ENCODE assay signal across 1 cellular context in genomic region chr11:102452461-102453285, GRCh38.
TF ChIP-seq lines count a peak whose summit lies in the region.

Gene TMEM123, minus strand, starts transcription at chr11:102452765. Its CDS starts 142 bp downstream, at chr11:102452623.

TF ChIP-seq in K562, 482 proteins besides CTCF, POLR2A, EP300 and RAD21 (continued from another document and continues in another):
- no peak for TF ChIP-seq ETS1 (conservative IDR thresholded peaks at IDR 0.05; ENCODE audit: control insufficient read depth, low read depth, low read length)
- no peak for TF ChIP-seq DMBX1 (CRISPR knock-in tag; IDR thresholded peaks at IDR 0.05; ENCODE audit: borderline replicate concordance)
- TF ChIP-seq DIDO1 (tag; IDR thresholded peaks at IDR 0.05; ENCODE audit: low read depth), result no peak
- TF ChIP-seq CBX5 (IDR thresholded peaks at IDR 0.05; ENCODE audit: borderline replicate concordance, low read depth), result no peak
- peak; percentile 64 for TF ChIP-seq SUPT5H (IDR thresholded peaks at IDR 0.05)
- TF ChIP-seq ZNF551 (CRISPR knock-in tag; IDR thresholded peaks at IDR 0.05), result no peak
- TF ChIP-seq ZNF518B (CRISPR knock-in tag; IDR thresholded peaks at IDR 0.05), result no peak
- TF ChIP-seq GATA2 (CRISPR knock-in tag; IDR thresholded peaks at IDR 0.05), result no peak
- TF ChIP-seq RBM14 (IDR thresholded peaks at IDR 0.05; ENCODE audit: borderline replicate concordance, insufficient read depth, low read depth, low read length), result no peak
- peak; percentile 57 for TF ChIP-seq FUS (optimal IDR thresholded peaks at IDR 0.05; ENCODE audit: low read depth, low read length)
- TF ChIP-seq ADNP (tag; IDR thresholded peaks at IDR 0.05), result no peak
- TF ChIP-seq ZNF165 (CRISPR knock-in tag; IDR thresholded peaks at IDR 0.05; ENCODE audit: borderline replicate concordance), result no peak
- TF ChIP-seq NR3C1 (CRISPR knock-in tag; IDR thresholded peaks at IDR 0.05), result no peak; the same call in 1 of the 2 replicates
- no peak for TF ChIP-seq PURB (CRISPR knock-in tag; IDR thresholded peaks at IDR 0.05; ENCODE audit: low read depth)
- TF ChIP-seq TAF9B (IDR thresholded peaks at IDR 0.05; ENCODE audit: partially characterized antibody), result peak; percentile 40
- peak; percentile 58; the same call in 1 of the 2 replicates for TF ChIP-seq LCOR (CRISPR knock-in tag; IDR thresholded peaks at IDR 0.05)
- peak; percentile 69 for TF ChIP-seq BHLHE40 (IDR thresholded peaks at IDR 0.05; ENCODE audit: low read length)
- no peak for TF ChIP-seq FOXA1 (IDR thresholded peaks at IDR 0.05; ENCODE audit: borderline replicate concordance)
- TF ChIP-seq ZNF347 (CRISPR knock-in tag; IDR thresholded peaks at IDR 0.05; ENCODE audit: low read depth), result no peak
- TF ChIP-seq ZNF609 (CRISPR knock-in tag; IDR thresholded peaks at IDR 0.05; ENCODE audit: borderline replicate concordance), result 0 out of 2 replicates have a peak, but pooled peaks have one; percentile 47
- TF ChIP-seq ARHGAP35 (IDR thresholded peaks at IDR 0.05; ENCODE audit: partially characterized antibody), result no peak
- TF ChIP-seq NFIC (IDR thresholded peaks at IDR 0.05), result peak; percentile 42; the same call in 1 of the 2 replicates
- TF ChIP-seq ZNF217 (CRISPR knock-in tag; IDR thresholded peaks at IDR 0.05), result no peak
- no peak for TF ChIP-seq ERF (CRISPR knock-in tag; IDR thresholded peaks at IDR 0.05)
- no peak for TF ChIP-seq NR2F6 (CRISPR knock-in tag; IDR thresholded peaks at IDR 0.05)
- peak; percentile 69 for TF ChIP-seq HES1 (IDR thresholded peaks at IDR 0.05; ENCODE audit: low read depth)
- TF ChIP-seq PCBP2 (IDR thresholded peaks at IDR 0.05; ENCODE audit: low read depth, low read length, poor library complexity, severe bottlenecking), result no peak
- peak; percentile 90 for TF ChIP-seq POLR2G (IDR thresholded peaks at IDR 0.05; ENCODE audit: low read depth, low read length)
- TF ChIP-seq CCNT2 (IDR thresholded peaks at IDR 0.05; ENCODE audit: borderline replicate concordance, extremely low read depth, insufficient read length, low read depth, low read length), result peak; percentile 63
- no peak for TF ChIP-seq ZNF3 (CRISPR knock-in tag; IDR thresholded peaks at IDR 0.05)
- TF ChIP-seq ZNF280A (IDR thresholded peaks at IDR 0.05; ENCODE audit: low read depth, partially characterized antibody), result no peak
- no peak for TF ChIP-seq TAF7 (tag; IDR thresholded peaks at IDR 0.05)
- TF ChIP-seq HMG20B (CRISPR knock-in tag; IDR thresholded peaks at IDR 0.05), result no peak
- TF ChIP-seq MAZ (CRISPR knock-in tag; conservative IDR thresholded peaks at IDR 0.05 in 1 of 2, IDR thresholded peaks at IDR 0.05 in 1 of 2), result peak in 1 of 2 experiments; percentile 41; a peak in 1 of 4 replicates
- TF ChIP-seq RREB1 (CRISPR knock-in tag; IDR thresholded peaks at IDR 0.05), result no peak
- TF ChIP-seq ZKSCAN8 (CRISPR knock-in tag; IDR thresholded peaks at IDR 0.05), result no peak
- no peak for TF ChIP-seq SLC30A9 (CRISPR knock-in tag; IDR thresholded peaks at IDR 0.05)
- TF ChIP-seq ZNF79 (CRISPR knock-in tag; IDR thresholded peaks at IDR 0.05; ENCODE audit: low read depth), result no peak
- TF ChIP-seq HOXB6 (CRISPR knock-in tag; IDR thresholded peaks at IDR 0.05; ENCODE audit: borderline replicate concordance), result no peak
- TF ChIP-seq RFX1 (IDR thresholded peaks at IDR 0.05), result no peak
- TF ChIP-seq MIER1 (IDR thresholded peaks at IDR 0.05; ENCODE audit: low read depth), result peak; percentile 71
- TF ChIP-seq ZBTB34 (CRISPR knock-in tag; IDR thresholded peaks at IDR 0.05), result no peak
- no peak for TF ChIP-seq CEBPB (tag; IDR thresholded peaks at IDR 0.05)
- no peak for TF ChIP-seq THRB (CRISPR knock-in tag; conservative IDR thresholded peaks at IDR 0.05)
- TF ChIP-seq ARID2 (IDR thresholded peaks at IDR 0.05), result no peak
